Comparison of ENCODE assay signal across 8 cellular contexts in the genomic region with DNA sequence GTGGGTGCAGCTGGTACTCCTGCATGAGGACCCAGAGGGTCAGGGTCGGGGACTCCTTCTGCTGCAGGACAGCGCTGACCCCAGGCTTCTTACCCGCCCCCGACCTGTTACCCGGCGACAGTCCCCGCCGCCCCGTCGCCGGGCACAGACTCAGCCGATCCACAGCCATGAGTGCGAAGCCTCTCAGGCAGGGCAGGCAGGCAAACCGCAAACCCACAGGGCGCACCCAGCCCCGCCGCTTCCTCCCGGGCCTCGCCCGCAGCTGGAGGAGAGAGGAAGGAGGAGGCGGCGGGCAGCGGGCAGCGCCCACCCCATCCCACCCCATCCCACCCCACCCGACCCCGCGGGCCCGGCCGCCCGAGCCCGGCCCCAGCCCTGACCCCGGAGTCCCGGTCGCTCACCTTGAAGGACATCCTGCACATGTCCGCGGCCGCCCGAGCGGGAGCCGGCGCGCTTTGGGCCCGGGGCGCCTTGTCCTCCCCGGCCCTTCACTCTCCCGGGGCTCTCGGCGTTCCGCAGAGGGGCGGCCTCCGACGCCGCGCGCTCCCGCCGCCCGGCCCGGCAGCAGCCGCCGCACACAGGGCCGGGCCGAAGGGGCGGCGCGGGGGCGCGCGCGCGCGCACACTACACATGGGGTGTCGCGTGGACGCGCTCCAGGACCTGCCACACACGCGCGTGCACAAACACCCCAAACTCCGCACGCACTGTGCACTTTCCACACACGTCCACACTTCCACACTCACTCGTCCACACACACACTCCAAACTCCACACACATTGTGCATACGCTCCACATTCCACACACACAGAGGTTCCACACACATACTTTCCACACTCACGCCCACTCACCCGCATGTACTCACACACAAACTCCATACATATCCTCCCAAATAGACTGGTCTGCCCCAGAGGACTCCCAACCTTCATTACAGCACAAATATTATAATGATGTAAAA.
A peak's percentile ranks its signal among the peaks of the same experiment; 100 is the strongest.
DNase-seq lines count a peak whose midpoint lies in the region; ATAC-seq and TF ChIP-seq lines count a peak whose summit lies in the region.

A gene with protein sequence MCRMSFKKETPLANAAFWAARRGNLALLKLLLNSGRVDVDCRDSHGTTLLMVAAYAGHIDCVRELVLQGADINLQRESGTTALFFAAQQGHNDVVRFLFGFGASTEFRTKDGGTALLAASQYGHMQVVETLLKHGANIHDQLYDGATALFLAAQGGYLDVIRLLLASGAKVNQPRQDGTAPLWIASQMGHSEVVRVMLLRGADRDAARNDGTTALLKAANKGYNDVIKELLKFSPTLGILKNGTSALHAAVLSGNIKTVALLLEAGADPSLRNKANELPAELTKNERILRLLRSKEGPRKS (minus strand): TSS at position 603 of the 955 bp plus-strand sequence. CDS start 181 bp downstream, at position 422.

- peaks cover 10% of the 10 kb centered on the region for H3K27me3 ChIP-seq in muscle layer of duodenum (ENCODE audit: low read depth, low read length)

- no peaks in the 10 kb centered on the region for H3K9me3 ChIP-seq in muscle layer of duodenum (ENCODE audit: control insufficient read depth in 1 of 2, low read length in 2 of 2)

- no peak for TF ChIP-seq POLR2A in erythroblast (IDR thresholded peaks at IDR 0.05; ENCODE audit: low read length)

- peaks cover 0 to 14% of the 10 kb centered on the region in 2 donors for H3K4me1 ChIP-seq in muscle layer of duodenum (ENCODE audit: control insufficient read depth in 1 of 2, insufficient read depth in 2 of 2, low read length in 2 of 2)

- H3K27ac ChIP-seq in muscle layer of duodenum (ENCODE audit: low read length): no peak within 1 kb of the TSS

- H3K9me3 Mint-ChIP-seq in stimulated activated naive CD8-positive, alpha-beta T cell treated with anti-CD3 and anti-CD28 coated beads, Interleukin-15, Interleukin-2, amounts not matched to agents 100 ng/mL and 50 ng/mL, for 24 hours: no peaks in the 10 kb centered on the region

- ATAC-seq in GM18511 (IDR thresholded peaks at IDR 0.05; ENCODE audit: unreplicated experiment): peak; percentile 61
- ATAC-seq in HG02610 (IDR thresholded peaks at IDR 0.05; ENCODE audit: unreplicated experiment): no peak

- H3K4me3 Mint-ChIP-seq in stimulated activated naive CD8-positive, alpha-beta T cell treated with anti-CD3 and anti-CD28 coated beads, Interleukin-15, Interleukin-2, amounts not matched to agents 100 ng/mL and 50 ng/mL, for 24 hours: peak within 1 kb of the TSS; percentile 84

- H3K4me3 ChIP-seq in muscle layer of duodenum (ENCODE audit: low read depth in 1 of 2, low read length in 2 of 2): peak within 1 kb of the TSS; percentile 72 to 78

- peaks cover 17% of the 10 kb centered on the region for H3K4me1 Mint-ChIP-seq in stimulated activated naive CD8-positive, alpha-beta T cell treated with anti-CD3 and anti-CD28 coated beads, Interleukin-15, Interleukin-2, amounts not matched to agents 100 ng/mL and 50 ng/mL, for 24 hours (ENCODE audit: low read depth)

- no peaks in the 10 kb centered on the region for H3K36me3 Mint-ChIP-seq in stimulated activated naive CD8-positive, alpha-beta T cell treated with anti-CD3 and anti-CD28 coated beads, Interleukin-15, Interleukin-2, amounts not matched to agents 100 ng/mL and 50 ng/mL, for 24 hours (ENCODE audit: low read depth)

- DNase-seq in NCI-H1105 (lab: John Stamatoyannopoulos, UW): peak; percentile 34
- peak; percentile 25 for DNase-seq in activated T-cell treated with anti-CD3 and anti-CD28 coated beads for 1 hour (ENCODE audit: low read depth)
- DNase-seq in erythroblast (lab: John Stamatoyannopoulos, UW): peak; percentile 13 to 29
- no peak for DNase-seq in middle frontal gyrus (ENCODE audit: extremely low spot score, low spot score)

- H3K27me3 Mint-ChIP-seq in stimulated activated naive CD8-positive, alpha-beta T cell treated with anti-CD3 and anti-CD28 coated beads, Interleukin-15, Interleukin-2, amounts not matched to agents 100 ng/mL and 50 ng/mL, for 24 hours: peaks cover 47% of the 10 kb centered on the region

- H3K27ac Mint-ChIP-seq in stimulated activated naive CD8-positive, alpha-beta T cell treated with anti-CD3 and anti-CD28 coated beads, Interleukin-15, Interleukin-2, amounts not matched to agents 100 ng/mL and 50 ng/mL, for 24 hours: peak within 1 kb of the TSS; percentile 83

- no peaks in the 10 kb centered on the region for H3K36me3 ChIP-seq in muscle layer of duodenum (ENCODE audit: control insufficient read depth in 1 of 2, insufficient read depth in 2 of 2, low read length in 2 of 2)
